In the genomic region with DNA sequence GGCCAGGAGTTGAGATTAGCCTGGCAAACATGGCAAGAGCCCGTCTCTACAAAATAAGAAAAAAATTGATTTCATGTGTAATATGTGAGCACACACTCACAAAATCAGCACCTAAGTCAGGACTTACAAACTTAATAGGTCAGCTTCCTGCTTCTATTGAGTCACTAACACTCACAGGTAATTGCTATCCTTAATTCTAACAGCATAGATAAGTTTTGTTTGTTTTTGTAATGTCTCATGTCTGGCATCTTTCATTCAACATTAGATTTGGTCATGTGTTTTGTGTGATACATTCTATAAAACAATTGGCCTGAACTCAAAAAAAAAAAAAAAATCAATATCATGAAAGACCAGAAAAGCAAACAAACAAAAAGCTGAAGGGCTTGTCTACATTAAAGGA, we compare ENCODE assay signal across 28 cellular contexts.
"Had no signal": no experiment of that assay in that cellular context is flagged by ENCODE, and none has a peak within 500 bp of the region (broad histone marks: within the 10 kb centered on the region; RNA-seq: fewer than 3 reads in every experiment).

No MANE protein-coding gene starts in this region.

- H3K4me3 ChIP-seq: breast epithelium, gastroesophageal sphincter, hepatocyte, ovary, right lobe of liver, thoracic aorta, uterus had no signal

- H3K27me3 ChIP-seq: breast epithelium, gastroesophageal sphincter, hepatocyte, ovary, right lobe of liver, uterus had no signal

- H3K27ac Mint-ChIP-seq: activated CD4-positive, alpha-beta memory T cell treated with anti-CD3 and anti-CD28 coated beads, Interleukin-2, amount 10 ng/mL, durations not matched to agents 7 days and 5 days; activated CD4-positive, alpha-beta T cell treated with anti-CD3 and anti-CD28 coated beads, Interleukin-2, amount 10 ng/mL, durations not matched to agents 24 days and 14 days; activated T-cell treated with anti-CD3 and anti-CD28 coated beads, Interleukin-2, amount 50 U/mL, for 24 hours; naive B cell; progenitor cell of endocrine pancreas; stimulated activated effector memory CD8-positive, alpha-beta T cell treated with anti-CD3 and anti-CD28 coated beads, Interleukin-12 subunit alpha, Interleukin-12 subunit beta, amount 100 ng/mL, for 72 hours; stimulated activated naive CD8-positive, alpha-beta T cell treated with anti-CD3 and anti-CD28 coated beads, Interleukin-15, Interleukin-2, amounts not matched to agents 100 ng/mL and 50 ng/mL, for 24 hours had no signal

- DNase-seq: activated CD4-positive, alpha-beta memory T cell treated with anti-CD3 and anti-CD28 coated beads, Interleukin-2, amount 10 ng/mL, durations not matched to agents 7 days and 5 days; activated CD4-positive, alpha-beta T cell treated with anti-CD3 and anti-CD28 coated beads, Interleukin-2, amount 10 ng/mL, durations not matched to agents 24 days and 14 days; activated CD4-positive, CD25-positive, alpha-beta regulatory T cell treated with anti-CD3 and anti-CD28 coated beads, Interleukin-2, amount 50 U/mL, for 72 hours; activated CD8-positive, alpha-beta memory T cell treated with anti-CD3 and anti-CD28 coated beads, Interleukin-2, amount 50 U/mL, for 48 hours; activated gamma-delta T cell; activated naive CD4-positive, alpha-beta T cell treated with anti-CD3 and anti-CD28 coated beads, Interleukin-2, amount 50 U/mL, for 16 hours; activated T-cell treated with anti-CD3 and anti-CD28 coated beads, Interleukin-2, amount 50 U/mL, for 24 hours; amniotic stem cell; dermis blood vessel endothelial cell; effector CD4-positive, alpha-beta T cell; erythroblast; islet precursor cell; left cardiac atrium; mammary epithelial cell; naive B cell; ovary; right lobe of liver; stimulated activated CD4-positive, alpha-beta T cell treated with anti-CD3 and anti-CD28 coated beads, Interleukin-12 subunit alpha, Interleukin-12 subunit beta, amount 100 ng/mL, for 4 hours; stimulated activated CD4-positive, alpha-beta T cell treated with anti-CD3 and anti-CD28 coated beads, Interleukin-4, amount 100 ng/mL, for 24 hours; trophoblast cell; uterus had no signal

- H3K4me1 Mint-ChIP-seq: activated CD4-positive, alpha-beta memory T cell treated with anti-CD3 and anti-CD28 coated beads, Interleukin-2, amount 10 ng/mL, durations not matched to agents 7 days and 5 days; activated CD4-positive, alpha-beta T cell treated with anti-CD3 and anti-CD28 coated beads, Interleukin-2, amount 10 ng/mL, durations not matched to agents 24 days and 14 days; naive B cell had no signal

- H3K4me3 Mint-ChIP-seq: activated CD4-positive, alpha-beta memory T cell treated with anti-CD3 and anti-CD28 coated beads, Interleukin-2, amount 10 ng/mL, durations not matched to agents 7 days and 5 days; activated CD4-positive, alpha-beta T cell treated with anti-CD3 and anti-CD28 coated beads, Interleukin-2, amount 10 ng/mL, durations not matched to agents 24 days and 14 days; activated T-cell treated with anti-CD3 and anti-CD28 coated beads, Interleukin-2, amount 50 U/mL, for 24 hours; naive B cell; stimulated activated effector memory CD8-positive, alpha-beta T cell treated with anti-CD3 and anti-CD28 coated beads, Interleukin-12 subunit alpha, Interleukin-12 subunit beta, amount 100 ng/mL, for 72 hours; stimulated activated naive CD8-positive, alpha-beta T cell treated with anti-CD3 and anti-CD28 coated beads, Interleukin-15, Interleukin-2, amounts not matched to agents 100 ng/mL and 50 ng/mL, for 24 hours had no signal

- H3K27me3 Mint-ChIP-seq: activated CD4-positive, alpha-beta memory T cell treated with anti-CD3 and anti-CD28 coated beads, Interleukin-2, amount 10 ng/mL, durations not matched to agents 7 days and 5 days; activated CD4-positive, alpha-beta T cell treated with anti-CD3 and anti-CD28 coated beads, Interleukin-2, amount 10 ng/mL, durations not matched to agents 24 days and 14 days; activated T-cell treated with anti-CD3 and anti-CD28 coated beads, Interleukin-2, amount 50 U/mL, for 24 hours; naive B cell; progenitor cell of endocrine pancreas; stimulated activated naive CD8-positive, alpha-beta T cell treated with anti-CD3 and anti-CD28 coated beads, Interleukin-15, Interleukin-2, amounts not matched to agents 100 ng/mL and 50 ng/mL, for 24 hours had no signal

- H3K9me3 Mint-ChIP-seq: activated CD4-positive, alpha-beta memory T cell treated with anti-CD3 and anti-CD28 coated beads, Interleukin-2, amount 10 ng/mL, durations not matched to agents 7 days and 5 days; activated CD4-positive, alpha-beta T cell treated with anti-CD3 and anti-CD28 coated beads, Interleukin-2, amount 10 ng/mL, durations not matched to agents 24 days and 14 days; stimulated activated effector memory CD8-positive, alpha-beta T cell treated with anti-CD3 and anti-CD28 coated beads, Interleukin-12 subunit alpha, Interleukin-12 subunit beta, amount 100 ng/mL, for 72 hours; stimulated activated naive CD8-positive, alpha-beta T cell treated with anti-CD3 and anti-CD28 coated beads, Interleukin-15, Interleukin-2, amounts not matched to agents 100 ng/mL and 50 ng/mL, for 24 hours had no signal

- H3K36me3 ChIP-seq: breast epithelium, gastroesophageal sphincter, ovary, right lobe of liver, thoracic aorta, uterus had no signal

- H3K27ac ChIP-seq: breast epithelium, gastroesophageal sphincter, hepatocyte, ovary, right lobe of liver, thoracic aorta, uterus had no signal

- H3K36me3 Mint-ChIP-seq: naive B cell; stimulated activated effector memory CD8-positive, alpha-beta T cell treated with anti-CD3 and anti-CD28 coated beads, Interleukin-12 subunit alpha, Interleukin-12 subunit beta, amount 100 ng/mL, for 72 hours had no signal
